14 cellular contexts compared by ENCODE assay signal in genomic region chr6:169720207-169720855, GRCh38. TPM values are rescaled to one million over a fixed set of nuclear protein-coding genes. Genes with fewer than 3 reads are reported as not detected.
A peak's percentile ranks its signal among the peaks of the same experiment; 100 is the strongest.
DNase-seq lines count a peak whose midpoint lies in the region; ATAC-seq and TF ChIP-seq lines count a peak whose summit lies in the region.
"Had no signal": no experiment of that assay in that cellular context is flagged by ENCODE, and none has a peak within 500 bp of the region (broad histone marks: within the 10 kb centered on the region; RNA-seq: fewer than 3 reads in every experiment).

No MANE protein-coding gene starts in this region.

- H3K27ac Mint-ChIP-seq in central memory CD8-positive, alpha-beta T cell (ENCODE audit: low read depth) = peak overlapping the region; percentile 12
- no peak overlapping the region for H3K27ac Mint-ChIP-seq in mesothelial cell of epicardium

- BruUV-seq in A673 (replicated peaks; lab: Mats Ljungman, UMichigan) = no TSS peak

- peaks cover 24% of the 10 kb centered on the region for H4K20me1 ChIP-seq in DND-41 (ENCODE audit: insufficient read depth, low read length)

- H3K9me3 Mint-ChIP-seq in central memory CD8-positive, alpha-beta T cell = no peaks in the 10 kb centered on the region
- H3K9me3 Mint-ChIP-seq in mesothelial cell of epicardium = no peaks in the 10 kb centered on the region

- H3K27me3 Mint-ChIP-seq in central memory CD8-positive, alpha-beta T cell = no peaks in the 10 kb centered on the region
- no peaks in the 10 kb centered on the region for H3K27me3 Mint-ChIP-seq in mesothelial cell of epicardium (ENCODE audit: low read depth)

- no peak overlapping the region for H3K4me3 Mint-ChIP-seq in central memory CD8-positive, alpha-beta T cell
- no peak overlapping the region for H3K4me3 Mint-ChIP-seq in mesothelial cell of epicardium

- H3K36me3 ChIP-seq in DND-41 (ENCODE audit: insufficient read depth, low read length) = peaks cover 39% of the 10 kb centered on the region
- H3K36me3 ChIP-seq in A673 (ENCODE audit: insufficient read depth, low read length, poor library complexity, severe bottlenecking) = peaks cover 22% of the 10 kb centered on the region

- peaks cover 68% of the 10 kb centered on the region for H3K79me2 ChIP-seq in DND-41 (ENCODE audit: insufficient read depth, low read length)

- ATAC-seq in DND-41 (ENCODE audit: insufficient read depth, low read depth) = no peak
- ATAC-seq in central memory CD8-positive, alpha-beta T cell (replicated peaks; ENCODE audit: extremely low read depth, poor library complexity, severe bottlenecking) = no peak

- intact Hi-C loops in A673 (cut with micrococcal nuclease; ENCODE audit: unreplicated experiment) (loop anchor here (5.0 kb wide), 1 partner anchor 807 kb away; no protein-coding TSS in a partner anchor), head of caudate nucleus (cut with DNase I) (no loop called here)

- H3K4me3 ChIP-seq in AG04450 (ENCODE audit: low read depth, low read length) (no peak overlapping the region), DND-41 (ENCODE audit: low read depth in 1 of 2, low read length in 2 of 2) (no peak overlapping the region), A673 (ENCODE audit: low read depth, low read length, poor library complexity, severe bottlenecking) (no peak overlapping the region)
- H3K4me3 ChIP-seq: esophagus muscularis mucosa had no signal

- peaks cover 37% of the 10 kb centered on the region for H3K4me1 ChIP-seq in DND-41 (ENCODE audit: insufficient read depth, low read length)
- H3K4me1 ChIP-seq in A673 (ENCODE audit: insufficient read depth, low read length, poor library complexity, severe bottlenecking) = peaks cover 21% of the 10 kb centered on the region

- H3K4me1 Mint-ChIP-seq in central memory CD8-positive, alpha-beta T cell = peaks cover 39% of the 10 kb centered on the region
- peaks cover 25% of the 10 kb centered on the region for H3K4me1 Mint-ChIP-seq in mesothelial cell of epicardium

- peak overlapping the region; percentile 39; the same call in 1 of the 2 replicates for H3K4me2 ChIP-seq in DND-41 (ENCODE audit: insufficient read depth, low read length)

- CTCF ChIA-PET in AG04450 (lab: Charles Lee) = no interaction called here
- CTCF ChIA-PET in A673 (lab: Charles Lee) = no interaction called here

- DNase-seq in AG04450 (ENCODE audit: low read depth, low spot score) = no peak
- no peak for DNase-seq in DND-41
- peak; percentile 30 to 51 for DNase-seq in NOMO-1 (lab: John Stamatoyannopoulos, UW; ENCODE audit: unreplicated experiment in 2 of 2)
- no peak for DNase-seq in central memory CD8-positive, alpha-beta T cell (ENCODE audit: low spot score in 2 of 2)
- no peak for DNase-seq in mesothelial cell of epicardium (ENCODE audit: low spot score in 2 of 2, unreplicated experiment in 2 of 2)
- DNase-seq in A673 (ENCODE audit: low spot score) = no peak
- DNase-seq in head of caudate nucleus = no peak
- no peak for DNase-seq in activated CD4-positive, CD25-positive, alpha-beta regulatory T cell (lab: John Stamatoyannopoulos, UW)
- DNase-seq: activated gamma-delta T cell; NCI-H1105; SHP77 treated with DMSO at 0.1 percent for 48 hours; stimulated activated CD4-positive, alpha-beta T cell treated with anti-CD3 and anti-CD28 coated beads, Interleukin-2, amount 100 ng/mL, for 48 hours; stimulated activated naive CD4-positive, alpha-beta T cell treated with Interleukin-2 at 50 U/mL for 16 hours had no signal

- H3K27me3 ChIP-seq in AG04450 (ENCODE audit: control insufficient read depth, insufficient read depth, low read length) (no peaks in the 10 kb centered on the region), DND-41 (ENCODE audit: insufficient read depth, low read length, poor library complexity) (no peaks in the 10 kb centered on the region), A673 (replicated peaks; ENCODE audit: insufficient read depth, low read depth, low read length, poor library complexity) (no peaks in the 10 kb centered on the region)
- H3K27me3 ChIP-seq: esophagus muscularis mucosa had no signal

- H3K9ac ChIP-seq in DND-41 (ENCODE audit: low read depth, low read length) = no peak overlapping the region

- H3K27ac ChIP-seq in AG04450 (ENCODE audit: low read depth, low read length) (no peak overlapping the region), DND-41 (ENCODE audit: low read length) (no peak overlapping the region), A673 (ENCODE audit: low read depth, low read length, poor library complexity, severe bottlenecking) (no peak overlapping the region)

- H3K9me3 ChIP-seq in AG04450 (ENCODE audit: control insufficient read depth, insufficient read depth, low read length) (no peaks in the 10 kb centered on the region; the same call in 1 of the 2 replicates), DND-41 (ENCODE audit: insufficient read depth, low read length, severe bottlenecking) (no peaks in the 10 kb centered on the region), A673 (ENCODE audit: low read depth, low read length, poor library complexity, severe bottlenecking) (no peaks in the 10 kb centered on the region)
- H3K9me3 ChIP-seq: esophagus muscularis mucosa had no signal

- no peak overlapping the region for H2AFZ ChIP-seq in DND-41 (ENCODE audit: low read depth, low read length)

- TF ChIP-seq CTCF in AG04450 (IDR thresholded peaks at IDR 0.05; ENCODE audit: low read depth, low read length) (0 out of 2 replicates have a peak, but pooled peaks have one; percentile 8), DND-41 (IDR thresholded peaks at IDR 0.05; ENCODE audit: borderline replicate concordance, extremely low read depth, low read length, poor library complexity, severe bottlenecking) (peak; percentile 30), mesothelial cell of epicardium (IDR thresholded peaks at IDR 0.05; ENCODE audit: unreplicated experiment) (no peak), A673 (conservative IDR thresholded peaks at IDR 0.05; ENCODE audit: low read depth, low read length) (no peak; the same call in 1 of the 2 replicates)

- POLR2A ChIA-PET in AG04450 (lab: Yijun Ruan, JAX) = no interaction called here
- POLR2A ChIA-PET in A673 (lab: Charles Lee; ENCODE audit: low non-redundant PET) = no interaction called here

- H3K36me3 Mint-ChIP-seq in central memory CD8-positive, alpha-beta T cell (ENCODE audit: insufficient read depth) = peaks cover 31% of the 10 kb centered on the region
- H3K36me3 Mint-ChIP-seq in mesothelial cell of epicardium = peaks cover 10% of the 10 kb centered on the region

RNA-seq across cellular contexts. Expression of gene PHF10, which starts 4.0 kb away (rescaled TPM):
- polyA plus RNA-seq in AG04450 (2011; rRNA removed) = 21.6 and 25.9 TPM in 2 replicates
- 9.1 and 13.6 TPM in 2 replicates for polyA minus RNA-seq in AG04450 (2011; rRNA and poly(A)+ RNA removed)
- total RNA-seq in mesothelial cell of epicardium = 74.0 to 76.9 TPM (median 75.9 TPM) in 3 replicates
- 58.4 and 61.4 TPM in 2 replicates for total RNA-seq in A673 (2021)

RNA-seq across cellular contexts. Expression of gene C6orf120, which starts 18.4 kb away (rescaled TPM):
- polyA plus RNA-seq in AG04450 (2011; rRNA removed) = 32.8 and 35.9 TPM in 2 replicates
- polyA minus RNA-seq in AG04450 (2011; rRNA and poly(A)+ RNA removed) = 9.9 and 12.9 TPM in 2 replicates
- 35.5 to 36.6 TPM (median 35.8 TPM) in 3 replicates for total RNA-seq in mesothelial cell of epicardium
- total RNA-seq in A673 (2021) = 23.2 and 25.9 TPM in 2 replicates

RNA-seq across cellular contexts. Expression of gene WDR27, which starts 18.5 kb away (rescaled TPM):
- polyA plus RNA-seq in AG04450 (2011; rRNA removed) = 20.0 and 20.5 TPM in 2 replicates
- 24.5 and 25.8 TPM in 2 replicates for polyA minus RNA-seq in AG04450 (2011; rRNA and poly(A)+ RNA removed)
- total RNA-seq in mesothelial cell of epicardium = 114 to 128 TPM (median 116 TPM) in 3 replicates
- 77.3 and 89.1 TPM in 2 replicates for total RNA-seq in A673 (2021)

RNA-seq across cellular contexts. Expression of gene DYNLT2, which starts 31.0 kb away (rescaled TPM):
- polyA plus RNA-seq in AG04450 (2011; rRNA removed) = 0.46 and 0.64 TPM in 2 replicates
- 0.41 and 0.61 TPM in 2 replicates for polyA minus RNA-seq in AG04450 (2011; rRNA and poly(A)+ RNA removed)
- total RNA-seq in mesothelial cell of epicardium = 1.7 to 2.7 TPM (median 2.4 TPM) in 3 replicates
- total RNA-seq in A673 (2021) = 2.4 TPM in 2 replicates

RNA-seq across cellular contexts. Expression of gene ERMARD, which starts 31.1 kb away (rescaled TPM):
- polyA plus RNA-seq in AG04450 (2011; rRNA removed) = 24.8 and 26.8 TPM in 2 replicates
- 9.5 and 15.6 TPM in 2 replicates for polyA minus RNA-seq in AG04450 (2011; rRNA and poly(A)+ RNA removed)
- total RNA-seq in mesothelial cell of epicardium (44.1 to 46.7 TPM (median 45.6 TPM) in 3 replicates), A673 (2021) (19.6 and 23.2 TPM in 2 replicates)

Comparison
In these comparisons a context has a peak if more than half of its experiments do, and no peak if none do; other contexts are left out.
1. DNase-seq: peak in NOMO-1 (2 of 2); none in AG04450 (single experiment), DND-41 (single experiment), central memory CD8-positive, alpha-beta T cell (0 of 2), mesothelial cell of epicardium (0 of 2), A673 (single experiment), head of caudate nucleus (0 of 42) and activated CD4-positive, CD25-positive, alpha-beta regulatory T cell (0 of 4).
2. CTCF ChIP-seq: peak in AG04450 (single experiment) and DND-41 (single experiment); none in mesothelial cell of epicardium (single experiment) and A673 (single experiment).